18 cellular contexts compared by ENCODE assay signal in genomic region chr12:67202344-67203012, GRCh38.
DNase-seq lines count a peak whose midpoint lies in the region; ATAC-seq and TF ChIP-seq lines count a peak whose summit lies in the region.
"Had no signal": no experiment of that assay in that cellular context is flagged by ENCODE, and none has a peak within 500 bp of the region (broad histone marks: within the 10 kb centered on the region; RNA-seq: fewer than 3 reads in every experiment).

No MANE protein-coding gene starts in this region.

- intact Hi-C loops in right lobe of liver (cut with DNase I): no loop called here

- H3K27ac ChIP-seq in right lobe of liver: no peak overlapping the region
- H3K27ac ChIP-seq: A549, hepatocyte, left ventricle myocardium inferior, Peyer's patch, psoas muscle, upper lobe of right lung had no signal

- no peak for TF ChIP-seq POLR2A in right lobe of liver (IDR thresholded peaks at IDR 0.05)

- peak; percentile 90 for ATAC-seq in GM19035 (IDR thresholded peaks at IDR 0.05; ENCODE audit: unreplicated experiment)
- peak; percentile 92 for ATAC-seq in GM21717 (IDR thresholded peaks at IDR 0.05; ENCODE audit: unreplicated experiment)
- peak; percentile 56 for ATAC-seq in HG03108 (IDR thresholded peaks at IDR 0.05; ENCODE audit: unreplicated experiment)
- no peak for ATAC-seq in right lobe of liver
- ATAC-seq: A549; activated T-cell treated with anti-CD3 and anti-CD28 coated beads, Interleukin-2, amount 50 U/mL, for 72 hours; psoas muscle; T-cell; upper lobe of right lung had no signal

- H3K27me3 ChIP-seq in GM06990 (replicated peaks; ENCODE audit: control insufficient read depth, insufficient read depth, low read length) (no peaks in the 10 kb centered on the region), right lobe of liver (no peaks in the 10 kb centered on the region)
- H3K27me3 ChIP-seq: Peyer's patch, upper lobe of right lung had no signal

- DNase-seq in GM06990 (ENCODE audit: extremely low read depth, insufficient read length) (peak; percentile 10), right lobe of liver (no peak)
- DNase-seq in stimulated activated CD4-positive, alpha-beta T cell treated with anti-CD3 and anti-CD28 coated beads, Interleukin-4, amount 100 ng/mL, for 4 hours: no peak
- DNase-seq in stimulated activated naive CD4-positive, alpha-beta T cell treated with Interleukin-2 at 50 U/mL for 16 hours (lab: John Stamatoyannopoulos, UW): no peak
- DNase-seq in activated CD8-positive, alpha-beta memory T cell treated with anti-CD3 and anti-CD28 coated beads, Interleukin-2, amount 50 U/mL, for 4 hours: no peak
- DNase-seq: activated T-cell treated with anti-CD3 and anti-CD28 coated beads, Interleukin-2, amount 50 U/mL, for 72 hours; amniotic stem cell; left ventricle myocardium inferior; Peyer's patch; psoas muscle; T-cell; upper lobe of right lung had no signal

- H3K4me1 ChIP-seq in right lobe of liver: no peaks in the 10 kb centered on the region
- H3K4me1 ChIP-seq: HAP-1, left ventricle myocardium inferior, Peyer's patch, psoas muscle, upper lobe of right lung had no signal

- no peaks in the 10 kb centered on the region for H3K9me3 ChIP-seq in right lobe of liver
- H3K9me3 ChIP-seq: A549, HAP-1, left ventricle myocardium inferior, Peyer's patch, psoas muscle, upper lobe of right lung had no signal

- WGBS in right lobe of liver (ENCODE audit: insufficient coverage, low coverage, low lambda C conversion rate, missing lambda C conversion rate): 41% methylated on average over 7 of the region's 7 CpGs

- H3K36me3 ChIP-seq in GM06990 (ENCODE audit: control insufficient read depth, insufficient read depth, low read length) (no peaks in the 10 kb centered on the region), right lobe of liver (no peaks in the 10 kb centered on the region)
- H3K36me3 ChIP-seq: HAP-1, left ventricle myocardium inferior, Peyer's patch, upper lobe of right lung had no signal

- H3K4me3 ChIP-seq in GM06990 (replicated peaks; ENCODE audit: low read depth, low read length) (no peak overlapping the region), right lobe of liver (no peak overlapping the region)
- H3K4me3 ChIP-seq: A549, HAP-1, hepatocyte, left ventricle myocardium inferior, Peyer's patch, psoas muscle, upper lobe of right lung had no signal

- no peak for TF ChIP-seq CTCF in GM06990 (IDR thresholded peaks at IDR 0.05; ENCODE audit: insufficient read depth, low read length, poor library complexity, severe bottlenecking)
- TF ChIP-seq CTCF in right lobe of liver (IDR thresholded peaks at IDR 0.05): no peak

Comparison
In these comparisons a context has a peak if more than half of its experiments do, and no peak if none do; other contexts are left out.
1. ATAC-seq: peak in GM19035 (single experiment), GM21717 (single experiment) and HG03108 (single experiment); none in right lobe of liver (0 of 4).